In genomic region chr5:65061250-65061973, GRCh38 we compare ENCODE assay signal across 12 cellular contexts.
DNase-seq lines count a peak whose midpoint lies in the region; ATAC-seq and TF ChIP-seq lines count a peak whose summit lies in the region.
"Had no signal": no experiment of that assay in that cellular context is flagged by ENCODE, and none has a peak within 500 bp of the region (broad histone marks: within the 10 kb centered on the region; RNA-seq: fewer than 3 reads in every experiment).

No MANE protein-coding gene starts in this region.

- H3K27me3 ChIP-seq in neural progenitor cell: no peaks in the 10 kb centered on the region
- H3K27me3 ChIP-seq in CD8-positive, alpha-beta memory T cell (ENCODE audit: insufficient read depth, low read length, poor library complexity, severe bottlenecking): no peaks in the 10 kb centered on the region
- H3K27me3 ChIP-seq: cardiac muscle cell, SJCRH30 had no signal

- no peaks in the 10 kb centered on the region for H3K36me3 Mint-ChIP-seq in neural progenitor cell
- H3K36me3 Mint-ChIP-seq in CD8-positive, alpha-beta memory T cell: peaks cover 0 to 2% (median 0%) of the 10 kb centered on the region in 3 donors
- H3K36me3 Mint-ChIP-seq: CD4-positive, CD25-positive, alpha-beta regulatory T cell had no signal

- H3K4me1 ChIP-seq in OCI-LY7 (ENCODE audit: insufficient read depth, low read length, poor library complexity, severe bottlenecking) (peaks cover 88% of the 10 kb centered on the region), neural progenitor cell (peaks cover 10% of the 10 kb centered on the region)
- H3K4me1 ChIP-seq in CD8-positive, alpha-beta memory T cell (ENCODE audit: insufficient read depth, low read length): no peaks in the 10 kb centered on the region
- H3K4me1 ChIP-seq: SJCRH30 had no signal

- DNase-seq in OCI-LY7 (ENCODE audit: low spot score): peak; percentile 97
- no peak for DNase-seq in HuH-7 (ENCODE audit: low spot score)
- DNase-seq in neural progenitor cell (ENCODE audit: low spot score): no peak
- DNase-seq in stimulated activated CD4-positive, alpha-beta T cell treated with anti-CD3 and anti-CD28 coated beads, Interleukin-4, amount 100 ng/mL, for 24 hours: no peak
- no peak for DNase-seq in CD8-positive, alpha-beta memory T cell
- DNase-seq: CD4-positive, CD25-positive, alpha-beta regulatory T cell; NCI-H1417 treated with DMSO at 0.1 percent for 48 hours; SJCRH30 had no signal

- no peak overlapping the region for H3K9ac ChIP-seq in neural progenitor cell

- H3K27me3 Mint-ChIP-seq in neural progenitor cell (ENCODE audit: insufficient read depth, low read depth): peaks cover 6% of the 10 kb centered on the region
- peaks cover 4 to 22% of the 10 kb centered on the region in 2 donors for H3K27me3 Mint-ChIP-seq in CD8-positive, alpha-beta memory T cell

- H3K36me3 ChIP-seq in OCI-LY7 (ENCODE audit: insufficient read depth, low read length): no peaks in the 10 kb centered on the region; the same call in 1 of the 2 replicates
- H3K36me3 ChIP-seq in neural progenitor cell: no peaks in the 10 kb centered on the region
- H3K36me3 ChIP-seq in CD8-positive, alpha-beta memory T cell (ENCODE audit: insufficient read depth, low read length): no peaks in the 10 kb centered on the region
- H3K36me3 ChIP-seq: cardiac muscle cell, SJCRH30 had no signal

- peaks cover 7% of the 10 kb centered on the region; the same call in 1 of the 2 replicates for H3K9me3 ChIP-seq in OCI-LY7 (ENCODE audit: low read length)
- no peaks in the 10 kb centered on the region for H3K9me3 ChIP-seq in neural progenitor cell (ENCODE audit: low read depth)
- no peaks in the 10 kb centered on the region for H3K9me3 ChIP-seq in CD8-positive, alpha-beta memory T cell (ENCODE audit: low read length)

- POLR2A ChIA-PET in OCI-LY7 (lab: Charles Lee): interaction anchor here (0.5 to 9.3 kb wide), 13 partner anchors 10 to 501 kb away, joined by 3 to 136 read pairs (median 4); no protein-coding TSS in a partner anchor
- POLR2A ChIA-PET in CD8-positive, alpha-beta memory T cell (lab: Charles Lee): no interaction called here

- H3K4me3 Mint-ChIP-seq in neural progenitor cell: no peak overlapping the region
- H3K4me3 Mint-ChIP-seq in CD8-positive, alpha-beta memory T cell: no peak overlapping the region
- H3K4me3 Mint-ChIP-seq: CD4-positive, CD25-positive, alpha-beta regulatory T cell had no signal

- CTCF ChIA-PET in OCI-LY7 (lab: Charles Lee; ENCODE audit: unreplicated experiment): interaction anchor here (0.7 to 1.1 kb wide), 3 partner anchors 12 to 42 kb away, joined by 3 read pairs; no protein-coding TSS in a partner anchor
- CTCF ChIA-PET in CD8-positive, alpha-beta memory T cell (lab: Charles Lee): interaction anchor here (1.2 kb wide), 1 partner anchor 14 kb away, joined by 3 read pairs; no protein-coding TSS in a partner anchor

- H3K4me3 ChIP-seq in OCI-LY7 (ENCODE audit: low read depth, low read length, poor library complexity, severe bottlenecking) (peak overlapping the region; percentile 35), neural progenitor cell (no peak overlapping the region)
- no peak overlapping the region for H3K4me3 ChIP-seq in CD8-positive, alpha-beta memory T cell (ENCODE audit: low read length)
- H3K4me3 ChIP-seq: cardiac muscle cell, SJCRH30 had no signal

- H3F3A ChIP-seq in neural progenitor cell (ENCODE audit: low read depth): no peaks in the 10 kb centered on the region

- H3K4me1 Mint-ChIP-seq in neural progenitor cell: peaks cover 4% of the 10 kb centered on the region
- H3K4me1 Mint-ChIP-seq in CD8-positive, alpha-beta memory T cell: no peaks in the 10 kb centered on the region

- peak overlapping the region; percentile 93 for H3K27ac ChIP-seq in OCI-LY7 (ENCODE audit: low read depth, low read length, poor library complexity, severe bottlenecking)
- no peak overlapping the region for H3K27ac ChIP-seq in neural progenitor cell
- no peak overlapping the region for H3K27ac ChIP-seq in CD8-positive, alpha-beta memory T cell (ENCODE audit: low read depth, low read length)
- H3K27ac ChIP-seq: cardiac muscle cell, SJCRH30 had no signal

- H3K79me2 ChIP-seq in OCI-LY7 (ENCODE audit: insufficient read depth, low read depth, low read length) (no peaks in the 10 kb centered on the region), neural progenitor cell (ENCODE audit: low read depth) (no peaks in the 10 kb centered on the region)

- H3K9me2 ChIP-seq in OCI-LY7 (ENCODE audit: insufficient read depth, low read length): no peaks in the 10 kb centered on the region

- H3K27ac Mint-ChIP-seq in neural progenitor cell: no peak overlapping the region
- peak overlapping the region in 1 of 8 donors; percentile 13 for H3K27ac Mint-ChIP-seq in CD8-positive, alpha-beta memory T cell
- H3K27ac Mint-ChIP-seq: CD4-positive, CD25-positive, alpha-beta regulatory T cell had no signal

- TF ChIP-seq CTCF in OCI-LY7 (conservative IDR thresholded peaks at IDR 0.05; ENCODE audit: low read length) (no peak), neural progenitor cell (IDR thresholded peaks at IDR 0.05) (no peak)

- TSS peak; percentile 73 for BruUV-seq in OCI-LY7 (replicated peaks; lab: Mats Ljungman, UMichigan)

- H3K4me2 ChIP-seq in OCI-LY7 (ENCODE audit: low read length) (peak overlapping the region; percentile 65), neural progenitor cell (no peak overlapping the region)

- H3K9me3 Mint-ChIP-seq in neural progenitor cell: no peaks in the 10 kb centered on the region
- H3K9me3 Mint-ChIP-seq in CD8-positive, alpha-beta memory T cell: no peaks in the 10 kb centered on the region

- ATAC-seq in GM18498 (IDR thresholded peaks at IDR 0.05; ENCODE audit: unreplicated experiment): peak; percentile 63
- ATAC-seq in GM19468 (IDR thresholded peaks at IDR 0.05; ENCODE audit: extremely low read depth, unreplicated experiment): peak; percentile 45
- peak; percentile 69 for ATAC-seq in HG03025 (IDR thresholded peaks at IDR 0.05; ENCODE audit: low FRiP score, unreplicated experiment)

- H4K20me1 ChIP-seq in OCI-LY7 (ENCODE audit: insufficient read depth, low read length): no peaks in the 10 kb centered on the region
- no peaks in the 10 kb centered on the region for H4K20me1 ChIP-seq in neural progenitor cell (ENCODE audit: low read depth)

- H2AFZ ChIP-seq in OCI-LY7 (ENCODE audit: low read length): peak overlapping the region; percentile 89; the same call in 1 of the 2 replicates
- no peak overlapping the region for H2AFZ ChIP-seq in neural progenitor cell (replicated peaks)

- intact Hi-C loops in OCI-LY7 (cut with micrococcal nuclease; ENCODE audit: unreplicated experiment): loop anchor here (1.0 to 5.0 kb wide), 4 partner anchors 23 to 501 kb away; partner anchors contain the start of genes ADAMTS6, CENPK and PPWD1
